1 cellular context compared by ENCODE assay signal in genomic region chr20:25285091-25285647, GRCh38.
TF ChIP-seq lines count a peak whose summit lies in the region.

No MANE protein-coding gene starts in this region.

TF ChIP-seq in WTC11, 78 proteins besides CTCF, POLR2A, EP300 and RAD21 (continued from another document):
- TF ChIP-seq, protein P1, sequence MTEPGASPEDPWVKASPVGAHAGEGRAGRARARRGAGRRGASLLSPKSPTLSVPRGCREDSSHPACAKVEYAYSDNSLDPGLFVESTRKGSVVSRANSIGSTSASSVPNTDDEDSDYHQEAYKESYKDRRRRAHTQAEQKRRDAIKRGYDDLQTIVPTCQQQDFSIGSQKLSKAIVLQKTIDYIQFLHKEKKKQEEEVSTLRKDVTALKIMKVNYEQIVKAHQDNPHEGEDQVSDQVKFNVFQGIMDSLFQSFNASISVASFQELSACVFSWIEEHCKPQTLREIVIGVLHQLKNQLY (CRISPR knock-in tag; IDR thresholded peaks at IDR 0.05): no peak
- TF ChIP-seq PRRX2 (CRISPR knock-in tag; IDR thresholded peaks at IDR 0.05): no peak
- TF ChIP-seq, protein P2, sequence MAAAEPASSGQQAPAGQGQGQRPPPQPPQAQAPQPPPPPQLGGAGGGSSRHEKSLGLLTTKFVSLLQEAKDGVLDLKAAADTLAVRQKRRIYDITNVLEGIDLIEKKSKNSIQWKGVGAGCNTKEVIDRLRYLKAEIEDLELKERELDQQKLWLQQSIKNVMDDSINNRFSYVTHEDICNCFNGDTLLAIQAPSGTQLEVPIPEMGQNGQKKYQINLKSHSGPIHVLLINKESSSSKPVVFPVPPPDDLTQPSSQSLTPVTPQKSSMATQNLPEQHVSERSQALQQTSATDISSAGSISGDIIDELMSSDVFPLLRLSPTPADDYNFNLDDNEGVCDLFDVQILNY (CRISPR knock-in tag; IDR thresholded peaks at IDR 0.05): no peak
- TF ChIP-seq USF1 (CRISPR knock-in tag; IDR thresholded peaks at IDR 0.05): no peak
- no peak for TF ChIP-seq RELA (CRISPR knock-in tag; IDR thresholded peaks at IDR 0.05; ENCODE audit: borderline replicate concordance)
- TF ChIP-seq, protein P3, sequence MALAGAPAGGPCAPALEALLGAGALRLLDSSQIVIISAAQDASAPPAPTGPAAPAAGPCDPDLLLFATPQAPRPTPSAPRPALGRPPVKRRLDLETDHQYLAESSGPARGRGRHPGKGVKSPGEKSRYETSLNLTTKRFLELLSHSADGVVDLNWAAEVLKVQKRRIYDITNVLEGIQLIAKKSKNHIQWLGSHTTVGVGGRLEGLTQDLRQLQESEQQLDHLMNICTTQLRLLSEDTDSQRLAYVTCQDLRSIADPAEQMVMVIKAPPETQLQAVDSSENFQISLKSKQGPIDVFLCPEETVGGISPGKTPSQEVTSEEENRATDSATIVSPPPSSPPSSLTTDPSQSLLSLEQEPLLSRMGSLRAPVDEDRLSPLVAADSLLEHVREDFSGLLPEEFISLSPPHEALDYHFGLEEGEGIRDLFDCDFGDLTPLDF (CRISPR knock-in tag; IDR thresholded peaks at IDR 0.05): no peak
- no peak for TF ChIP-seq TEAD1 (CRISPR knock-in tag; IDR thresholded peaks at IDR 0.05)
- TF ChIP-seq ZNF281 (CRISPR knock-in tag; IDR thresholded peaks at IDR 0.05): no peak
- no peak for TF ChIP-seq HMGXB4 (CRISPR knock-in tag; IDR thresholded peaks at IDR 0.05)
